In the genomic region with DNA sequence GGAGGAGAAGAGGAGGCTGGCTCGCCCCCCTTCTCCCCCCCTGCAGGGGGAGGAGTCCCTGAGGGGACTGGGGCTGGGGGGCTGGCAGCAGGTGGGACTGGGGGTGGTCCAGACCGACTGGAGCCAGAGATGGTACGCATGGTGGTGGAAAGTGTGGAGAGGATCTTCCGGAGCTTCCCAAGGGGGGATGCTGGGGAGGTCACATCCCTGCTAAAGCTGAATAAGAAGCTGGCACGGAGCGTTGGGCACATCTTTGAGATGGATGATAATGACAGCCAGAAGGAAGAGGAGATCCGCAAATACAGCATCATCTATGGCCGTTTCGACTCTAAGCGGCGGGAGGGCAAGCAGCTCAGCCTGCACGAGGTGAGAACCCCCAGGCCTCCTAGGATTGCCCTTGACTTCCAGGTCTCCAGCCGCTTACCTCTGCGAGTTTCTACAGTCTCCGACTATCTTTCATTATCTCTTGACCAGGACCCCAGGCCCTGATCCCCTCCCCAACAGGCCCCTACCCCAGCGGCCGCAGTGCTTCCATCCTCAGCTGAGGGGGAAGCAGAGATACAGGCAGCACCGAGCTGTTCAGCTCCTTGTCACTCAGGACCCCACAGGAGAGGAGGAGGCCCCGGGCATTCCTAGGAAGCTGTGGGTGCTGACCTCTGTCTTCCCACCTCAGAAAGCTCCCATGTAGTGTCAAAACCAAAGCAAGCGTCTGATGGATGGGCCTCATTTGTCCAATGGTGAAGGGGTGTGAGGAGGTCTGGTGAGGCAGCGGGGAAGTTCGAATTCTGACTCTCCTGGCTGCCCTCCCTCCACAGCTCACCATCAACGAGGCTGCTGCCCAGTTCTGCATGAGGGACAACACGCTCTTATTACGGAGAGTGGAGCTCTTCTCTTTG, we compare ENCODE assay signal across 9 cellular contexts. TPM values are rescaled to one million over a fixed set of nuclear protein-coding genes. Genes with fewer than 3 reads are reported as not detected.
DNase-seq lines count a peak whose midpoint lies in the region; ATAC-seq and TF ChIP-seq lines count a peak whose summit lies in the region.
"Had no signal": no experiment of that assay in that cellular context is flagged by ENCODE, and none has a peak within 500 bp of the region (broad histone marks: within the 10 kb centered on the region; RNA-seq: fewer than 3 reads in every experiment).

No MANE protein-coding gene starts in this region.

- no peak for TF ChIP-seq POLR2A in Peyer's patch (IDR thresholded peaks at IDR 0.05)
- TF ChIP-seq POLR2A in sigmoid colon (IDR thresholded peaks at IDR 0.05): no peak

- CTCF ChIA-PET in CD4-positive, alpha-beta T cell (lab: Charles Lee): interaction anchor here (0.6 to 7.6 kb wide), 6 partner anchors 18 to 91 kb away, joined by 3 to 67 read pairs (median 7); a partner anchor contains a TSS
- CTCF ChIA-PET in WTC11 (lab: Charles Lee): interaction anchor here (0.6 to 8.7 kb wide), 12 partner anchors 8 to 495 kb away, joined by 3 to 219 read pairs (median 6); a partner anchor contains a TSS

- H3K27me3 Mint-ChIP-seq in CD4-positive, alpha-beta T cell: no peaks in the 10 kb centered on the region
- H3K27me3 Mint-ChIP-seq in WTC11 (ENCODE audit: low read depth): no peaks in the 10 kb centered on the region; the same call in 1 of the 2 replicates

- 65 to 68% methylated on average over 24 to 25 of the region's 25 CpGs for WGBS in esophagus, 2 donors
- WGBS in sigmoid colon, 2 donors: 86 to 89% methylated on average over 25 of the region's 25 CpGs

- peaks cover 81% of the 10 kb centered on the region for H3K36me3 Mint-ChIP-seq in CD4-positive, alpha-beta T cell (ENCODE audit: low read depth)
- H3K36me3 Mint-ChIP-seq in WTC11: peaks cover 27% of the 10 kb centered on the region

- H3K9me3 Mint-ChIP-seq in CD4-positive, alpha-beta T cell: no peaks in the 10 kb centered on the region
- no peaks in the 10 kb centered on the region for H3K9me3 Mint-ChIP-seq in WTC11

- ATAC-seq in CD4-positive, alpha-beta T cell (ENCODE audit: poor library complexity): no peak
- ATAC-seq in WTC11 (no peak), GM18870 (IDR thresholded peaks at IDR 0.05; ENCODE audit: unreplicated experiment) (no peak), GM21529 (IDR thresholded peaks at IDR 0.05; ENCODE audit: unreplicated experiment) (no peak)

- POLR2A ChIA-PET in CD4-positive, alpha-beta T cell (lab: Charles Lee): interaction anchor here (0.6 to 14.4 kb wide), 5 partner anchors 8 to 29 kb away, joined by 3 to 344 read pairs (median 13); a partner anchor contains a TSS
- POLR2A ChIA-PET in WTC11 (lab: Charles Lee): interaction anchor here (0.9 to 1.4 kb wide), 3 partner anchors 12 to 20 kb away, joined by 4 to 11 read pairs (median 5); a partner anchor contains a TSS

- TF ChIP-seq EP300 in sigmoid colon (IDR thresholded peaks at IDR 0.05): no peak

- intact Hi-C loops in CD4-positive, alpha-beta T cell (cut with DNase I, micrococcal nuclease): no loop called here
- intact Hi-C loops in sigmoid colon (cut with DNase I): loop anchor here (1.0 kb wide), 1 partner anchor 18 kb away; no protein-coding TSS in a partner anchor

- H3K4me1 ChIP-seq in Peyer's patch (peaks cover 0 to 48% (median 23%) of the 10 kb centered on the region in 4 donors), esophagus (ENCODE audit: control insufficient read depth in 2 of 2, insufficient read depth in 2 of 2, low read length in 1 of 2) (peaks cover 7 to 37% of the 10 kb centered on the region in 2 donors), sigmoid colon (peaks cover 0 to 64% (median 59%) of the 10 kb centered on the region in 4 donors)

- no peak for TF ChIP-seq CTCF in CD4-positive, alpha-beta T cell (IDR thresholded peaks at IDR 0.05)
- no peak for TF ChIP-seq CTCF in Peyer's patch (IDR thresholded peaks at IDR 0.05)
- TF ChIP-seq CTCF in sigmoid colon (IDR thresholded peaks at IDR 0.05): no peak
- no peak for TF ChIP-seq CTCF in WTC11 (IDR thresholded peaks at IDR 0.05)

- H3K27me3 ChIP-seq in CD4-positive, alpha-beta T cell (ENCODE audit: control insufficient read depth, insufficient read depth, low read length): no peaks in the 10 kb centered on the region
- no peaks in the 10 kb centered on the region for H3K27me3 ChIP-seq in Peyer's patch
- H3K27me3 ChIP-seq in esophagus (ENCODE audit: control insufficient read depth in 1 of 2, insufficient read depth in 2 of 2, low read length in 2 of 2): no peaks in the 10 kb centered on the region
- H3K27me3 ChIP-seq in sigmoid colon: no peaks in the 10 kb centered on the region

- H3K9me3 ChIP-seq in CD4-positive, alpha-beta T cell (ENCODE audit: control insufficient read depth, low read length): no peaks in the 10 kb centered on the region
- H3K9me3 ChIP-seq in Peyer's patch (no peaks in the 10 kb centered on the region), esophagus (ENCODE audit: control insufficient read depth in 2 of 2, insufficient read depth in 1 of 2, low read depth in 1 of 2, low read length in 1 of 2) (no peaks in the 10 kb centered on the region), sigmoid colon (no peaks in the 10 kb centered on the region)

- peak overlapping the region; percentile 84 for H3K4me3 Mint-ChIP-seq in CD4-positive, alpha-beta T cell
- no peak overlapping the region for H3K4me3 Mint-ChIP-seq in WTC11

- peak overlapping the region in 1 of 4 donors; percentile 96 for H3K4me3 ChIP-seq in Peyer's patch
- no peak overlapping the region for H3K4me3 ChIP-seq in esophagus (ENCODE audit: low read depth in 1 of 2, low read length in 2 of 2)
- peak overlapping the region in 3 of 4 donors; percentile 88 to 96 (median 88) for H3K4me3 ChIP-seq in sigmoid colon

- peak overlapping the region; percentile 98 for H3K27ac Mint-ChIP-seq in CD4-positive, alpha-beta T cell
- H3K27ac Mint-ChIP-seq in WTC11: no peak overlapping the region

- H3K4me1 Mint-ChIP-seq in CD4-positive, alpha-beta T cell (ENCODE audit: low read depth): peaks cover 61% of the 10 kb centered on the region
- H3K4me1 Mint-ChIP-seq in WTC11: peaks cover 37% of the 10 kb centered on the region

- peaks cover 0 to 42% (median 0%) of the 10 kb centered on the region in 3 donors for H3K36me3 ChIP-seq in Peyer's patch
- peaks cover 3 to 20% of the 10 kb centered on the region in 2 donors for H3K36me3 ChIP-seq in esophagus (ENCODE audit: control insufficient read depth in 2 of 2, insufficient read depth in 2 of 2, low read length in 1 of 2)
- H3K36me3 ChIP-seq in sigmoid colon: peaks cover 24 to 53% (median 37%) of the 10 kb centered on the region in 4 donors

- no peak for DNase-seq in CD4-positive, alpha-beta T cell
- peak in 1 of 3 donors; percentile 45 for DNase-seq in Peyer's patch
- DNase-seq in sigmoid colon: peak; percentile 66
- DNase-seq in WTC11 (ENCODE audit: low spot score): no peak
- DNase-seq in glomerular visceral epithelial cell (ENCODE audit: extremely low spot score): no peak
- DNase-seq: NCI-H1436 had no signal

- peak overlapping the region; percentile 56 for H3K27ac ChIP-seq in CD4-positive, alpha-beta T cell (ENCODE audit: low read depth, low read length)
- peak overlapping the region in 3 of 4 donors; percentile 46 to 76 (median 65) for H3K27ac ChIP-seq in Peyer's patch
- H3K27ac ChIP-seq in esophagus (ENCODE audit: low read depth in 2 of 2, low read length in 1 of 2): peak overlapping the region; percentile 18 to 65
- H3K27ac ChIP-seq in sigmoid colon: peak overlapping the region; percentile 97 to 100 (median 99)

TF ChIP-seq in WTC11, 78 proteins besides CTCF, POLR2A, EP300 and RAD21 (continues in another document):
- TF ChIP-seq SMAD4 (CRISPR knock-in tag; IDR thresholded peaks at IDR 0.05) (no peak), HMGA2 (CRISPR knock-in tag; IDR thresholded peaks at IDR 0.05) (no peak)
- TF ChIP-seq, protein P1, sequence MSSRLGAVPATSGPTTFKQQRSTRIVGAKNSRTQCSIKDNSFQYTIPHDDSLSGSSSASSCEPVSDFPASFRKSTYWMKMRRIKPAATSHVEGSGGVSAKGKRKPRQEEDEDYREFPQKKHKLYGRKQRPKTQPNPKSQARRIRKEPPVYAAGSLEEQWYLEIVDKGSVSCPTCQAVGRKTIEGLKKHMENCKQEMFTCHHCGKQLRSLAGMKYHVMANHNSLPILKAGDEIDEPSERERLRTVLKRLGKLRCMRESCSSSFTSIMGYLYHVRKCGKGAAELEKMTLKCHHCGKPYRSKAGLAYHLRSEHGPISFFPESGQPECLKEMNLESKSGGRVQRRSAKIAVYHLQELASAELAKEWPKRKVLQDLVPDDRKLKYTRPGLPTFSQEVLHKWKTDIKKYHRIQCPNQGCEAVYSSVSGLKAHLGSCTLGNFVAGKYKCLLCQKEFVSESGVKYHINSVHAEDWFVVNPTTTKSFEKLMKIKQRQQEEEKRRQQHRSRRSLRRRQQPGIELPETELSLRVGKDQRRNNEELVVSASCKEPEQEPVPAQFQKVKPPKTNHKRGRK (CRISPR knock-in tag; IDR thresholded peaks at IDR 0.05; ENCODE audit: borderline replicate concordance): no peak

RNA-seq across cellular contexts. Expression of a gene that starts 3.0 kb away (rescaled TPM):
- total RNA-seq in CD4-positive, alpha-beta T cell: 1 to 10 TPM; 4.8 to 6.1 TPM
- total RNA-seq in Peyer's patch (10 to 100 TPM in 2 of 4 donors, 1 to 10 TPM in 2; 7.4 to 17.0 (median 10.3) TPM), sigmoid colon (10 to 100 TPM; 24.8 to 28.9 (median 27.4) TPM), WTC11 (2021) (16.5 to 20.5 TPM (median 17.2 TPM) in 3 replicates)
- polyA plus RNA-seq in esophagus (10 to 100 TPM; 11.6 to 19.3 TPM), sigmoid colon (1 to 10 TPM; 2.5 to 9.5 (median 5.4) TPM)

RNA-seq across cellular contexts. Expression of a gene that starts 13.3 kb away (rescaled TPM):
- total RNA-seq in CD4-positive, alpha-beta T cell: 1 to 10 TPM; 7.2 to 9.9 TPM
- total RNA-seq in Peyer's patch: 10 to 100 TPM in 1 of 4 donors, 1 to 10 TPM in 3; 4.6 to 11.6 (median 5.7) TPM
- polyA plus RNA-seq in esophagus: 1 to 10 TPM; 3.0 TPM
- 10 to 100 TPM; 11.5 to 13.6 (median 12.7) TPM for total RNA-seq in sigmoid colon
- polyA plus RNA-seq in sigmoid colon: 1 to 10 TPM in 1 of 3 donors, under 1 TPM in 2; 0.60 to 6.2 (median 0.92) TPM
- total RNA-seq in WTC11 (2021): 38.3 to 41.9 TPM (median 39.6 TPM) in 3 replicates

RNA-seq across cellular contexts. Expression of a gene that starts 19.3 kb away (rescaled TPM):
- 100 to 1,000 TPM; 133 to 144 TPM for total RNA-seq in CD4-positive, alpha-beta T cell
- 100 to 1,000 TPM; 278 to 416 (median 382) TPM for total RNA-seq in Peyer's patch
- polyA plus RNA-seq in esophagus: 100 to 1,000 TPM; 101 to 145 TPM
- 100 to 1,000 TPM; 105 to 163 (median 113) TPM for total RNA-seq in sigmoid colon
- polyA plus RNA-seq in sigmoid colon: 100 to 1,000 TPM in 2 of 3 donors, 10 to 100 TPM in 1; 66.1 to 210 (median 123) TPM
- 47.0 to 50.0 TPM (median 48.9 TPM) in 3 replicates for total RNA-seq in WTC11 (2021)

RNA-seq across cellular contexts. Expression of a gene that starts 36.4 kb away (rescaled TPM):
- total RNA-seq in CD4-positive, alpha-beta T cell: 1 to 10 TPM; 6.6 to 8.5 TPM
- total RNA-seq in Peyer's patch: 100 to 1,000 TPM; 128 to 312 (median 207) TPM
- polyA plus RNA-seq in esophagus: 10 to 100 TPM; 29.6 to 47.6 TPM
- 100 to 1,000 TPM; 147 to 262 (median 204) TPM for total RNA-seq in sigmoid colon
- polyA plus RNA-seq in sigmoid colon: 10 to 100 TPM; 11.4 to 57.9 (median 14.1) TPM
- total RNA-seq in WTC11 (2021): 107 to 120 TPM (median 112 TPM) in 3 replicates

RNA-seq across cellular contexts. Expression of a gene that starts 42.0 kb away (rescaled TPM):
- 1 to 10 TPM; 1.0 to 1.1 TPM for total RNA-seq in CD4-positive, alpha-beta T cell
- total RNA-seq in Peyer's patch (1,000 to 10,000 TPM in 1 of 4 donors, 100 to 1,000 TPM in 2, 10 to 100 TPM in 1; 94.1 to 1,001 (median 802) TPM), sigmoid colon (1 to 10 TPM in 2 of 4 donors, under 1 TPM in 2; 0.71 to 7.2 (median 1.3) TPM), WTC11 (2021) (0.32 to 0.87 TPM (median 0.71 TPM) in 3 replicates)
- polyA plus RNA-seq in esophagus (under 1 TPM; 0.12 to 0.31 TPM), sigmoid colon (100 to 1,000 TPM in 2 of 3 donors, 10 to 100 TPM in 1; 89.5 to 112 (median 103) TPM)

Comparison
In these comparisons a context has a peak if more than half of its experiments do, and no peak if none do; other contexts are left out.
1. H3K27ac ChIP-seq: peak in every context shown above with its lines; median percentile 99 in sigmoid colon; 65 in Peyer's patch; 56 in CD4-positive, alpha-beta T cell; 42 in esophagus.
2. H3K4me3 ChIP-seq: peak in sigmoid colon (3 of 4); none in esophagus (0 of 2).